ENCODE assay signal across 13 cellular contexts in the genomic region with DNA sequence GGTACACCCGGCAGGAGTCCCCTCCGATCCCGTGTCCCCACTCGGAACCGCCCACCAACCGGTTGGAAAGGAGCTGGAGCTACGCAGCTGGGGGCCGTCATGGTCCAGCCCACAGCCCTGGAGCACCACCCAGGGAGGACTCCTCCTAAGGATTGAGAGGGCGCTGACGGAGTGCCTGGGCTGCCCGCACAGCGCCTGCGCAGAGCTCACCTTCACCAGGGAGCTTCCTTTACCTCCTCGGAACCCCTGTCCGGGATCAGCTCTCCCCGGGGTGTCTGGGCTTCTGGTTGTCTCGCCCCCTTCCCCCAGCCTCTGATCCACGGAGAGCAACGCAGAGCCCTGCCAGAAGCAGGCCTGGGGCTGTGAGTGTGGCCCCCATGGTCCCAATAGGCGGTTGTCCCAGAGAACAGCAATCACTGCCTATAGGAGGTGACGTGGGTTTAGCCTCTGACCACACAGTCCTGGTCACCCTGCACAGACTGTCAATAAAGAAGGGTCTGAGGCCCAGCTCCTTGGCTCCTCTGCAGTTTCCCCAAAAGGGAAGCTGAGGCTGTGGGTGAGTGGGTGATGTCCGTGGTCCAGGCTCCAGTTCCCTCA. TPM values are rescaled to one million over a fixed set of nuclear protein-coding genes. Genes with fewer than 3 reads are reported as not detected.
DNase-seq lines count a peak whose midpoint lies in the region; ATAC-seq and TF ChIP-seq lines count a peak whose summit lies in the region.
"Had no signal": no experiment of that assay in that cellular context is flagged by ENCODE, and none has a peak within 500 bp of the region (broad histone marks: within the 10 kb centered on the region; RNA-seq: fewer than 3 reads in every experiment).

No MANE protein-coding gene starts in this region.

- WGBS in hepatocyte (ENCODE audit: low lambda C conversion rate, missing lambda C conversion rate), result 23% methylated on average over 22 of the region's 22 CpGs

- no peaks in the 10 kb centered on the region for H3K9me3 ChIP-seq in hepatocyte (ENCODE audit: low read depth)
- H3K9me3 ChIP-seq in osteoblast (ENCODE audit: low read depth, low read length), result no peaks in the 10 kb centered on the region

- H3K36me3 ChIP-seq in hepatocyte (replicated peaks; ENCODE audit: insufficient read depth, low read depth) (no peaks in the 10 kb centered on the region), osteoblast (ENCODE audit: insufficient read depth, low read length) (no peaks in the 10 kb centered on the region)

- H2AFZ ChIP-seq in hepatocyte (peak overlapping the region; percentile 78), osteoblast (ENCODE audit: low read length) (no peak overlapping the region)

- H4K20me1 ChIP-seq in hepatocyte (ENCODE audit: insufficient read depth, poor library complexity, severe bottlenecking) (no peaks in the 10 kb centered on the region), osteoblast (ENCODE audit: insufficient read depth, low read length) (no peaks in the 10 kb centered on the region)

- DNase-seq in COLO668 (lab: John Stamatoyannopoulos, UW; ENCODE audit: unreplicated experiment), result peak; percentile 17
- DNase-seq in NCI-H1930 (lab: John Stamatoyannopoulos, UW), result peak; percentile 37 to 41
- DNase-seq in hepatocyte (ENCODE audit: low spot score), result no peak
- DNase-seq in osteoblast (ENCODE audit: insufficient read length, low spot score, missing footprints), result peak; percentile 63
- DNase-seq in SW480 (ENCODE audit: low spot score), result no peak
- DNase-seq in KG1 (lab: John Stamatoyannopoulos, UW), result no peak
- DNase-seq in NCI-H1417 (lab: John Stamatoyannopoulos, UW), result no peak
- DNase-seq: amygdala, NCI-H1092 had no signal

- H3K79me2 ChIP-seq in hepatocyte (no peaks in the 10 kb centered on the region), osteoblast (ENCODE audit: insufficient read depth, low read length) (no peaks in the 10 kb centered on the region)

- H3K27ac ChIP-seq in hepatocyte (no peak overlapping the region), osteoblast (ENCODE audit: low read depth, low read length) (no peak overlapping the region)

- no peak for ATAC-seq in HG03097 (IDR thresholded peaks at IDR 0.05; ENCODE audit: low FRiP score, unreplicated experiment)

- TF ChIP-seq CTCF in hepatocyte (IDR thresholded peaks at IDR 0.05; ENCODE audit: poor library complexity) (no peak), osteoblast (IDR thresholded peaks at IDR 0.05; ENCODE audit: extremely low read depth, low read depth, low read length) (no peak)

- H3K4me1 ChIP-seq in hepatocyte (ENCODE audit: insufficient read depth) (peaks cover 22% of the 10 kb centered on the region), osteoblast (ENCODE audit: insufficient read depth, low read length) (no peaks in the 10 kb centered on the region)

- H3K4me2 ChIP-seq in hepatocyte (peak overlapping the region; percentile 98), osteoblast (ENCODE audit: insufficient read depth, low read length) (no peak overlapping the region)

- H3K27me3 ChIP-seq in hepatocyte (peaks cover 73% of the 10 kb centered on the region), osteoblast (ENCODE audit: insufficient read depth, low read length) (peaks cover 69% of the 10 kb centered on the region)

- H3K4me3 ChIP-seq in hepatocyte (peak overlapping the region; percentile 23), osteoblast (ENCODE audit: insufficient read depth, low read length) (no peak overlapping the region)

- H3K9me2 ChIP-seq in hepatocyte (replicated peaks; ENCODE audit: insufficient read depth), result no peaks in the 10 kb centered on the region

RNA-seq across cellular contexts. Expression of a gene that starts 14.6 kb away (rescaled TPM):
- total RNA-seq in hepatocyte (0.16 and 1.5 TPM in 2 replicates), osteoblast (not detected in 2 replicates)
- polyA plus RNA-seq in hepatocyte, result 0.08 and 0.86 TPM in 2 replicates
- total RNA-seq: activated CD8-positive, alpha-beta T cell treated with anti-CD3 and anti-CD28 coated beads for 36 hours; CD8-positive, alpha-beta memory T cell; urinary bladder had no signal
- polyA plus RNA-seq: CD8-positive, alpha-beta memory T cell; urinary bladder had no signal

RNA-seq across cellular contexts. Expression of a gene that starts 34.7 kb away (rescaled TPM):
- 3.9 and 4.1 TPM in 2 replicates for total RNA-seq in hepatocyte
- 2.7 and 3.5 TPM in 2 replicates for polyA plus RNA-seq in hepatocyte
- total RNA-seq in osteoblast, result not detected in 2 replicates
- total RNA-seq: activated CD8-positive, alpha-beta T cell treated with anti-CD3 and anti-CD28 coated beads for 36 hours; CD8-positive, alpha-beta memory T cell; urinary bladder had no signal
- polyA plus RNA-seq: CD8-positive, alpha-beta memory T cell; urinary bladder had no signal

RNA-seq across cellular contexts. Expression of a gene that starts 42.7 kb away (rescaled TPM):
- total RNA-seq in hepatocyte (6.5 and 8.7 TPM in 2 replicates), osteoblast (not detected in 2 replicates)
- 1.2 and 1.3 TPM in 2 replicates for polyA plus RNA-seq in hepatocyte
- total RNA-seq: activated CD8-positive, alpha-beta T cell treated with anti-CD3 and anti-CD28 coated beads for 36 hours; CD8-positive, alpha-beta memory T cell; urinary bladder had no signal
- polyA plus RNA-seq: CD8-positive, alpha-beta memory T cell; urinary bladder had no signal

Comparison
In these comparisons a context has a peak if more than half of its experiments do, and no peak if none do; other contexts are left out.
1. DNase-seq: peak in COLO668 (single experiment), NCI-H1930 (2 of 2) and osteoblast (single experiment); none in hepatocyte (single experiment), SW480 (single experiment), KG1 (single experiment) and NCI-H1417 (0 of 3).